In the genomic region with DNA sequence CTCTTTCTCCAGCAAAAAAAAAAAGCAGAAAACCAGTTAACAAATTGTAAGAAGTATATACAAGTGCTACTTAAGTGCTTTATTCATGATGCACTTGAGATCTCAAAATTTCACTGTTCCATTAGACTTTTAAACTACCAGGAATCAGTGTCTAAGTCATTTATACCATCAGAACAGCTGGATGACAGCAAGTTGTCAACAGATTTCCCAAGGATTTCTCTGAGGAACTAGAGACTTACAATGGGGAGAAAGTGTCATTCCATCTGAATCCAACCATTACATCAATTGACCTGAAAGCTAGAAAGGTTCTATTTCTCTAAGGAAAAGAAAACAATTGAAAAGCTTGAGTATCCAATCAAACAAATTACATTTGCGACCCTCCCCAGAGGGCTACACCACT, we compare ENCODE assay signal across 35 cellular contexts. TPM values are rescaled to one million over a fixed set of nuclear protein-coding genes. Genes with fewer than 3 reads are reported as not detected.
"Had no signal": no experiment of that assay in that cellular context is flagged by ENCODE, and none has a peak within 500 bp of the region (broad histone marks: within the 10 kb centered on the region; RNA-seq: fewer than 3 reads in every experiment).

No MANE protein-coding gene starts in this region.

- H3K27ac ChIP-seq: brain microvascular endothelial cell, coronary artery, dorsolateral prefrontal cortex, esophagus muscularis mucosa, gastroesophageal sphincter, WERI-Rb-1 had no signal

- H3K4me3 Mint-ChIP-seq: activated B cell treated with CpG ODN at 0.5 μM for 24 hours; activated CD8-positive, alpha-beta T cell treated with anti-CD3 and anti-CD28 coated beads for 36 hours; activated naive CD8-positive, alpha-beta T cell; activated T-cell treated with anti-CD3 and anti-CD28 coated beads, Interleukin-2, amount 50 U/mL, for 4 hours; activated T-helper 17 cell treated with anti-CD3 and anti-CD28 coated beads, Interleukin-2, amount 50 U/mL, for 72 hours; central memory CD8-positive, alpha-beta T cell; dendritic cell treated with granulocyte-macrophage colony-stimulating factor and Interleukin-4, amounts not matched to agents 40 ng/mL and 50 ng/mL, for 4 days; endodermal cell had no signal

- H3K4me3 ChIP-seq: coronary artery, dorsolateral prefrontal cortex, esophagus muscularis mucosa, gastroesophageal sphincter had no signal

- H3K27me3 Mint-ChIP-seq: activated B cell treated with CpG ODN at 0.5 μM for 24 hours; activated CD8-positive, alpha-beta T cell treated with anti-CD3 and anti-CD28 coated beads for 36 hours; activated naive CD8-positive, alpha-beta T cell; activated T-helper 17 cell treated with anti-CD3 and anti-CD28 coated beads, Interleukin-2, amount 50 U/mL, for 72 hours; central memory CD8-positive, alpha-beta T cell; dendritic cell treated with granulocyte-macrophage colony-stimulating factor and Interleukin-4, amounts not matched to agents 40 ng/mL and 50 ng/mL, for 4 days had no signal

- ATAC-seq: activated CD4-positive, CD25-positive, alpha-beta regulatory T cell treated with anti-CD3 and anti-CD28 coated beads, Interleukin-2, amount 50 U/mL, for 24 hours; activated CD8-positive, alpha-beta T cell treated with anti-CD3 and anti-CD28 coated beads for 36 hours; activated T-cell treated with anti-CD3 and anti-CD28 coated beads, Interleukin-2, amount 50 U/mL, for 4 hours; activated T-helper 17 cell treated with anti-CD3 and anti-CD28 coated beads, Interleukin-2, amount 50 U/mL, for 72 hours; gastroesophageal sphincter had no signal

- H3K9me3 Mint-ChIP-seq: activated B cell treated with CpG ODN at 0.5 μM for 24 hours; dendritic cell treated with granulocyte-macrophage colony-stimulating factor and Interleukin-4, amounts not matched to agents 40 ng/mL and 50 ng/mL, for 4 days; endodermal cell had no signal

- H3K27me3 ChIP-seq: brain microvascular endothelial cell, esophagus muscularis mucosa, gastroesophageal sphincter had no signal

- DNase-seq: activated B cell treated with CpG ODN at 0.5 μM for 24 hours; activated CD4-positive, alpha-beta T cell treated with anti-CD3 and anti-CD28 coated beads for 48 hours; activated CD4-positive, alpha-beta T cell treated with anti-CD3 and anti-CD28 coated beads, Interleukin-2, amount 50 U/mL, for 1 hour; activated CD4-positive, alpha-beta T cell treated with anti-CD3 and anti-CD28 coated beads, Interleukin-2, amount 50 U/mL, for 48 hours; activated CD8-positive, alpha-beta memory T cell treated with anti-CD3 and anti-CD28 coated beads for 24 hours; activated CD8-positive, alpha-beta T cell treated with anti-CD3 and anti-CD28 coated beads for 36 hours; activated effector memory CD4-positive, alpha-beta T cell treated with Interleukin-2 at 50 U/mL for 16 hours; activated gamma-delta T cell treated with Interleukin-2 at 50 U/mL for 16 hours; activated naive CD4-positive, alpha-beta T cell treated with anti-CD3 and anti-CD28 coated beads, Interleukin-2, amount 50 U/mL, for 16 hours; activated naive CD4-positive, alpha-beta T cell treated with Interleukin-2 at 50 U/mL for 16 hours; activated T-cell treated with anti-CD3 and anti-CD28 coated beads, Interleukin-2, amount 50 U/mL, for 4 hours; amniotic stem cell; anterior cingulate cortex; brain microvascular endothelial cell; dorsolateral prefrontal cortex; effector memory CD4-positive, alpha-beta T cell; endodermal cell; foreskin melanocyte; head of caudate nucleus; T1000 had no signal

- H3K36me3 ChIP-seq: brain microvascular endothelial cell, esophagus muscularis mucosa, gastroesophageal sphincter, WERI-Rb-1 had no signal

- H3K4me1 Mint-ChIP-seq: activated B cell treated with CpG ODN at 0.5 μM for 24 hours; activated T-helper 17 cell treated with anti-CD3 and anti-CD28 coated beads, Interleukin-2, amount 50 U/mL, for 72 hours; central memory CD8-positive, alpha-beta T cell; endodermal cell had no signal

- H3K4me1 ChIP-seq: esophagus muscularis mucosa, gastroesophageal sphincter had no signal

- H3K9me3 ChIP-seq: esophagus muscularis mucosa, gastroesophageal sphincter had no signal

- H3K36me3 Mint-ChIP-seq: activated naive CD8-positive, alpha-beta T cell had no signal

- H3K27ac Mint-ChIP-seq: activated B cell treated with CpG ODN at 0.5 μM for 24 hours; activated CD8-positive, alpha-beta T cell treated with anti-CD3 and anti-CD28 coated beads for 36 hours; activated naive CD8-positive, alpha-beta T cell; activated T-helper 17 cell treated with anti-CD3 and anti-CD28 coated beads, Interleukin-2, amount 50 U/mL, for 72 hours; dendritic cell treated with granulocyte-macrophage colony-stimulating factor and Interleukin-4, amounts not matched to agents 40 ng/mL and 50 ng/mL, for 4 days; endodermal cell had no signal

RNA-seq across cellular contexts. Expression of a gene that starts 43.8 kb away (rescaled TPM):
- total RNA-seq: activated B cell treated with CpG ODN at 0.5 μM for 24 hours; activated CD8-positive, alpha-beta T cell treated with anti-CD3 and anti-CD28 coated beads for 36 hours; activated T-cell treated with anti-CD3 and anti-CD28 coated beads, Interleukin-2, amount 50 U/mL, for 4 hours; activated T-helper 17 cell treated with anti-CD3 and anti-CD28 coated beads, Interleukin-2, amount 50 U/mL, for 72 hours; bronchial epithelial cell; epithelial cell of proximal tubule; glomerular endothelial cell; T-helper 1 cell treated with Interleukin-12 subunit alpha and Interleukin-12 subunit beta and Interleukin-4 antibody, amounts not matched to agents 30 ng/mL and 1 ng/mL, for 36 hours; T-helper 2 cell treated with Interferon-gamma antibody and Interleukin-4, amounts not matched to agents 100 ng/mL and 5 ng/mL, for 36 hours had no signal
- polyA plus RNA-seq: adipose tissue had no signal
